ENCODE assay signal across 8 cellular contexts in genomic region chr14:57392830-57393229, GRCh38. TPM values are rescaled to one million over a fixed set of nuclear protein-coding genes. Genes with fewer than 3 reads are reported as not detected.
DNase-seq lines count a peak whose midpoint lies in the region; ATAC-seq and TF ChIP-seq lines count a peak whose summit lies in the region.

No MANE protein-coding gene starts in this region.

- ATAC-seq in activated T-cell treated with anti-CD3 and anti-CD28 coated beads, Interleukin-2, amount 50 U/mL, for 72 hours (replicated peaks in 1 of 2) = no peak
- no peak for ATAC-seq in activated CD4-positive, CD25-positive, alpha-beta regulatory T cell treated with anti-CD3 and anti-CD28 coated beads, Interleukin-2, amount 50 U/mL, for 24 hours

- H3K4me3 Mint-ChIP-seq in activated T-cell treated with anti-CD3 and anti-CD28 coated beads, Interleukin-2, amount 50 U/mL, for 72 hours = peak overlapping the region; percentile 89 to 98

- TF ChIP-seq CTCF in WI38 (IDR thresholded peaks at IDR 0.05; ENCODE audit: low read depth, low read length) = no peak
- TF ChIP-seq CTCF in fibroblast of villous mesenchyme (IDR thresholded peaks at IDR 0.05; ENCODE audit: insufficient read depth, low read depth, low read length) = no peak
- no peak for TF ChIP-seq CTCF in spleen (IDR thresholded peaks at IDR 0.05 in 8 of 11, conservative IDR thresholded peaks at IDR 0.05 in 3 of 11)

- H3K27me3 ChIP-seq in spleen (replicated peaks in 1 of 7) = no peaks in the 10 kb centered on the region

- H3K4me3 ChIP-seq in WI38 (ENCODE audit: low read depth, low read length) (peak overlapping the region; percentile 82; the same call in 1 of the 2 replicates), fibroblast of villous mesenchyme (ENCODE audit: low read depth, low read length) (peak overlapping the region; percentile 80), spleen (peak overlapping the region in 6 of 8 donors; percentile 77 to 91 (median 82))

- H3K27me3 Mint-ChIP-seq in activated T-cell treated with anti-CD3 and anti-CD28 coated beads, Interleukin-2, amount 50 U/mL, for 72 hours (ENCODE audit: low read depth) = no peaks in the 10 kb centered on the region

- peak overlapping the region; percentile 85 for H3K27ac Mint-ChIP-seq in activated T-cell treated with anti-CD3 and anti-CD28 coated beads, Interleukin-2, amount 50 U/mL, for 72 hours

- no peak for TF ChIP-seq POLR2A in spleen (IDR thresholded peaks at IDR 0.05)

- peak overlapping the region in 4 of 8 donors; percentile 12 to 95 (median 91) for H3K27ac ChIP-seq in spleen

- H3K36me3 ChIP-seq in spleen = peaks cover 0 to 19% (median 2%) of the 10 kb centered on the region in 6 donors

- peaks cover 16 to 64% (median 48%) of the 10 kb centered on the region in 6 donors for H3K4me1 ChIP-seq in spleen

- intact Hi-C loops in spleen (cut with DNase I; ENCODE audit: low total_unique reads) = loop anchor here (5.0 kb wide), 1 partner anchor 126 kb away; the partner anchor contains the start of genes AP5M1 and EXOC5

- H3K4me1 Mint-ChIP-seq in activated T-cell treated with anti-CD3 and anti-CD28 coated beads, Interleukin-2, amount 50 U/mL, for 72 hours (ENCODE audit: low read depth) = peaks cover 46% of the 10 kb centered on the region

- no peak for DNase-seq in activated T-cell treated with anti-CD3 and anti-CD28 coated beads, Interleukin-2, amount 50 U/mL, for 72 hours
- DNase-seq in activated T-cell treated with anti-CD3 and anti-CD28 coated beads, Interleukin-2, amount 50 U/mL, for 48 hours = no peak
- DNase-seq in fibroblast of villous mesenchyme (ENCODE audit: low read depth) = no peak
- no peak for DNase-seq in spleen
- no peak for DNase-seq in SKM-1 (lab: John Stamatoyannopoulos, UW; ENCODE audit: unreplicated experiment)
- no peak for DNase-seq in GM19238 (ENCODE audit: insufficient read length, low spot score)

- no peaks in the 10 kb centered on the region for H3K9me3 ChIP-seq in spleen

- H3K36me3 Mint-ChIP-seq in activated T-cell treated with anti-CD3 and anti-CD28 coated beads, Interleukin-2, amount 50 U/mL, for 72 hours (ENCODE audit: insufficient read depth in 2 of 2) = peaks cover 1 to 7% of the 10 kb centered on the region in 2 donors

- no peaks in the 10 kb centered on the region for H3K9me3 Mint-ChIP-seq in activated T-cell treated with anti-CD3 and anti-CD28 coated beads, Interleukin-2, amount 50 U/mL, for 72 hours

RNA-seq across cellular contexts. Expression of gene NAA30, which starts 2.4 kb away (rescaled TPM):
- total RNA-seq in activated T-cell treated with anti-CD3 and anti-CD28 coated beads, Interleukin-2, amount 50 U/mL, for 72 hours = 10 to 100 TPM; 19.8 to 25.6 TPM
- total RNA-seq in fibroblast of villous mesenchyme (16.1 and 27.2 TPM in 2 replicates), spleen (10 to 100 TPM; 13.6 to 24.4 (median 17.9) TPM)
- 1 to 10 TPM; 2.8 to 6.8 (median 4.6) TPM for polyA plus RNA-seq in spleen
